In the genomic region with DNA sequence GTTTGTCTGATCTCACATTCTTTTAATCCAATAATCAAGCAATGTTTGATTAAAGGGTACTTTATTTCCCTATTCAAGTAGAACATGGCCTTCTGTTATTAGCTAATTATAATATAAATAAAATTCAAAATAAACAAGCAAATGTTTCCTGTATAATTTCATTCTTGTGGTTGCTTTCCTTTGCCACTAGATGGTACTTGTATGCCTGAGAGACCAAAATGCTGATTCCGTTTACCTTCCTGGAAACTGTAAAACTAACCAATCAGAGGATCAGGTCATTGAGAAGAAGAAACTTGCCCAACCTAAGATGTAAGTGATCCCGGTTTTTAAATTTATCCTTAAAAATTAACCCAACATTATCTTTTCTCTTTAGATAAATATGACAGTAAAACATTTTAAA, we compare ENCODE assay signal across 8 cellular contexts. TPM values are rescaled to one million over a fixed set of nuclear protein-coding genes. Genes with fewer than 3 reads are reported as not detected.
DNase-seq lines count a peak whose midpoint lies in the region; ATAC-seq and TF ChIP-seq lines count a peak whose summit lies in the region.

No MANE protein-coding gene starts in this region.

- no peak overlapping the region for H3K27ac Mint-ChIP-seq in activated CD4-positive, alpha-beta T cell treated with anti-CD3 and anti-CD28 coated beads, Interleukin-2, amount 10 ng/mL, durations not matched to agents 24 days and 14 days

- WGBS in lower leg skin, 2 donors, result 22 to 32% methylated on average over 2 of the region's 2 CpGs

- peaks cover under 1% of the 10 kb centered on the region for H3K9me3 Mint-ChIP-seq in activated CD4-positive, alpha-beta T cell treated with anti-CD3 and anti-CD28 coated beads, Interleukin-2, amount 10 ng/mL, durations not matched to agents 24 days and 14 days

- peaks cover 27% of the 10 kb centered on the region for H3K27me3 Mint-ChIP-seq in activated CD4-positive, alpha-beta T cell treated with anti-CD3 and anti-CD28 coated beads, Interleukin-2, amount 10 ng/mL, durations not matched to agents 24 days and 14 days

- ATAC-seq in HG03354 (IDR thresholded peaks at IDR 0.05; ENCODE audit: poor library complexity, severe bottlenecking, unreplicated experiment) (peak; percentile 64), left lobe of liver (peak; percentile 86), HG02798 (IDR thresholded peaks at IDR 0.05; ENCODE audit: poor library complexity, unreplicated experiment) (no peak)

- intact Hi-C loops in activated CD4-positive, alpha-beta T cell treated with anti-CD3 and anti-CD28 coated beads, Interleukin-2, amount 10 ng/mL, durations not matched to agents 24 days and 14 days (cut with micrococcal nuclease), result loop anchor here (10.0 kb wide), 1 partner anchor 190 kb away; no protein-coding TSS in a partner anchor
- intact Hi-C loops in lower leg skin (cut with DNase I; ENCODE audit: low total_unique reads), result no loop called here

- no peak for TF ChIP-seq CTCF in lower leg skin (IDR thresholded peaks at IDR 0.05)

- peaks cover 3% of the 10 kb centered on the region for H3K4me1 Mint-ChIP-seq in activated CD4-positive, alpha-beta T cell treated with anti-CD3 and anti-CD28 coated beads, Interleukin-2, amount 10 ng/mL, durations not matched to agents 24 days and 14 days

- H3K9me3 ChIP-seq in adipocyte (ENCODE audit: control insufficient read depth, low read length), result peaks cover 3% of the 10 kb centered on the region

- no peaks in the 10 kb centered on the region for H3K36me3 ChIP-seq in adipocyte (ENCODE audit: control insufficient read depth, insufficient read depth, low read length, severe bottlenecking)

- no peak overlapping the region for H3K9ac ChIP-seq in adipocyte (ENCODE audit: low read length)

- no peaks in the 10 kb centered on the region for H3K4me1 ChIP-seq in adipocyte (ENCODE audit: control insufficient read depth, insufficient read depth, low read length)

- no peaks in the 10 kb centered on the region for H3K27me3 ChIP-seq in adipocyte (replicated peaks; ENCODE audit: control insufficient read depth, insufficient read depth, low read length)

- H3K4me3 Mint-ChIP-seq in activated CD4-positive, alpha-beta T cell treated with anti-CD3 and anti-CD28 coated beads, Interleukin-2, amount 10 ng/mL, durations not matched to agents 24 days and 14 days, result no peak overlapping the region

- no peaks in the 10 kb centered on the region for H3K36me3 Mint-ChIP-seq in activated CD4-positive, alpha-beta T cell treated with anti-CD3 and anti-CD28 coated beads, Interleukin-2, amount 10 ng/mL, durations not matched to agents 24 days and 14 days (ENCODE audit: low read depth)

- TF ChIP-seq POLR2A in lower leg skin (IDR thresholded peaks at IDR 0.05), result no peak

- DNase-seq in DMS53 (lab: John Stamatoyannopoulos, UW) (peak; percentile 76), adipocyte (ENCODE audit: low read depth) (peak; percentile 72), left lobe of liver (ENCODE audit: low spot score) (no peak), ecto neural progenitor cell (ENCODE audit: low spot score) (no peak), lower leg skin (ENCODE audit: low spot score in 2 of 2) (no peak)
- DNase-seq in activated CD4-positive, alpha-beta T cell treated with anti-CD3 and anti-CD28 coated beads, Interleukin-2, amount 10 ng/mL, durations not matched to agents 24 days and 14 days, result no peak

- H3K4me3 ChIP-seq in adipocyte (ENCODE audit: low read length) (no peak overlapping the region), lower leg skin (ENCODE audit: low read depth, poor library complexity, severe bottlenecking) (no peak overlapping the region)

RNA-seq across cellular contexts. Expression of gene ABCA5, which starts 8.1 kb away (rescaled TPM):
- total RNA-seq in left lobe of liver (48.7 TPM), lower leg skin (10 to 100 TPM; 36.9 to 63.3 (median 46.5) TPM)
- 12.0 and 13.3 TPM in 2 replicates for total RNA-seq in activated CD4-positive, alpha-beta T cell treated with anti-CD3 and anti-CD28 coated beads, Interleukin-2, amount 10 ng/mL, durations not matched to agents 24 days and 14 days

Comparison
In these comparisons a context has a peak if more than half of its experiments do, and no peak if none do; other contexts are left out.
1. DNase-seq: peak in DMS53 (single experiment) and adipocyte (single experiment); none in left lobe of liver (single experiment), ecto neural progenitor cell (single experiment), activated CD4-positive, alpha-beta T cell treated with anti-CD3 and anti-CD28 coated beads, Interleukin-2, amount 10 ng/mL, durations not matched to agents 24 days and 14 days (single experiment) and lower leg skin (0 of 2).